ENCODE assay signal across 14 cellular contexts in genomic region chr14:91090733-91091132, GRCh38.
"Had no signal": no experiment of that assay in that cellular context is flagged by ENCODE, and none has a peak within 500 bp of the region (broad histone marks: within the 10 kb centered on the region; RNA-seq: fewer than 3 reads in every experiment).

No MANE protein-coding gene starts in this region.

- H3K27ac ChIP-seq: dorsolateral prefrontal cortex, heart right ventricle, left ventricle myocardium inferior, lower lobe of right lung, pancreas, uterus had no signal

- H3K4me3 ChIP-seq: dorsolateral prefrontal cortex, heart right ventricle, left ventricle myocardium inferior, lower lobe of right lung, pancreas, smooth muscle cell, uterus had no signal

- DNase-seq: cortex of kidney; dorsolateral prefrontal cortex; effector CD8-positive, alpha-beta T cell; heart right ventricle; left ventricle myocardium inferior; lower lobe of right lung; naive thymus-derived CD8-positive, alpha-beta T cell; nucleus accumbens; pancreas; right cardiac atrium; stimulated activated CD4-positive, alpha-beta T cell treated with anti-CD3 and anti-CD28 coated beads, Interleukin-2, amount 100 ng/mL, for 48 hours; stimulated activated naive CD4-positive, alpha-beta T cell treated with Interleukin-2 at 50 U/mL for 16 hours; uterus had no signal

- H3K9me3 ChIP-seq: heart right ventricle, left ventricle myocardium inferior, lower lobe of right lung, pancreas, uterus had no signal

- H3K36me3 ChIP-seq: heart right ventricle, left ventricle myocardium inferior, lower lobe of right lung, pancreas, uterus had no signal

- H3K4me1 ChIP-seq: heart right ventricle, left ventricle myocardium inferior, lower lobe of right lung, pancreas, uterus had no signal

- ATAC-seq: heart right ventricle; lower lobe of right lung; naive thymus-derived CD8-positive, alpha-beta T cell; right cardiac atrium had no signal

- H3K27me3 ChIP-seq: dorsolateral prefrontal cortex, heart right ventricle, pancreas, uterus had no signal

- H3K4me2 ChIP-seq: smooth muscle cell had no signal
